Comparison of ENCODE assay signal across 14 cellular contexts in the genomic region with DNA sequence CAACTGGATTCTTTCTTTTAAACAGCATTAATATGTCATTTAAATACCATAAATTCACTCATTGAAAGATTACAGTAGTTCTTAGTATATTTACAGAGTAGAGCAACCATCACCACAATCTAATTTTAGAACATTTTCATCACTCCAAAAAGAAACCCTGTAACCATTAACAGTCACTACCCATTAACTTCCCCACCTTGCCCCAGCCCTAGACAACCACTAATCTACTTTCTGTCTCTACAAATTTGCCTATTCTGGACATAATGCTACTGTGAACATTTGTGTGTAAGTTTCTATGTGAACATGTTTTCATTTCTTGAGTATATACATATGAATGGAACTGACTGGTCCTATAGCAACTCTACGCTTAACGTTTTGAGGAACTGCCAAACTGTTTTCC.
DNase-seq lines count a peak whose midpoint lies in the region; ATAC-seq lines count a peak whose summit lies in the region.
"Had no signal": no experiment of that assay in that cellular context is flagged by ENCODE, and none has a peak within 500 bp of the region (broad histone marks: within the 10 kb centered on the region; RNA-seq: fewer than 3 reads in every experiment).

No MANE protein-coding gene starts in this region.

- ATAC-seq in GM18511 (IDR thresholded peaks at IDR 0.05; ENCODE audit: unreplicated experiment), result peak; percentile 74
- peak; percentile 88 for ATAC-seq in GM19397 (IDR thresholded peaks at IDR 0.05; ENCODE audit: unreplicated experiment)
- peak; percentile 83 for ATAC-seq in HG02852 (IDR thresholded peaks at IDR 0.05; ENCODE audit: unreplicated experiment)
- peak; percentile 64 for ATAC-seq in HG03565 (IDR thresholded peaks at IDR 0.05; ENCODE audit: unreplicated experiment)

- DNase-seq in NCI-H2171 (lab: John Stamatoyannopoulos, UW) (no peak), COLO668 (lab: John Stamatoyannopoulos, UW; ENCODE audit: unreplicated experiment) (no peak)
- no peak for DNase-seq in effector CD4-positive, alpha-beta T cell
- no peak for DNase-seq in activated naive CD4-positive, alpha-beta T cell treated with anti-CD3 and anti-CD28 coated beads, Interleukin-2, amount 50 U/mL, for 16 hours
- DNase-seq: activated CD4-positive, CD25-positive, alpha-beta regulatory T cell treated with anti-CD3 and anti-CD28 coated beads, Interleukin-2, amount 50 U/mL, for 72 hours; activated T-cell treated with anti-CD3 and anti-CD28 coated beads, Interleukin-2, amount 50 U/mL, for 48 hours; BE2C; foreskin fibroblast; kidney; SW 1271 had no signal
